25 cellular contexts compared by ENCODE assay signal in genomic region chr5:53643445-53643844, GRCh38.
DNase-seq lines count a peak whose midpoint lies in the region; ATAC-seq, FAIRE-seq and TF ChIP-seq lines count a peak whose summit lies in the region.
"Had no signal": no experiment of that assay in that cellular context is flagged by ENCODE, and none has a peak within 500 bp of the region (broad histone marks: within the 10 kb centered on the region; RNA-seq: fewer than 3 reads in every experiment).

No MANE protein-coding gene starts in this region.

- H3F3A ChIP-seq in smooth muscle cell (ENCODE audit: low read depth): no peaks in the 10 kb centered on the region

- H3K4me3 ChIP-seq in astrocyte (ENCODE audit: insufficient read depth, low read depth, low read length): no peak overlapping the region
- no peak overlapping the region for H3K4me3 ChIP-seq in smooth muscle cell
- H3K4me3 ChIP-seq: Peyer's patch, sigmoid colon, tibial artery had no signal

- H3K9me3 ChIP-seq in astrocyte (ENCODE audit: insufficient read depth, low read depth, low read length) (no peaks in the 10 kb centered on the region), smooth muscle cell (replicated peaks; ENCODE audit: low read depth) (no peaks in the 10 kb centered on the region)
- H3K9me3 ChIP-seq: Peyer's patch, sigmoid colon, tibial artery had no signal

- no peaks in the 10 kb centered on the region for H3K9me3 Mint-ChIP-seq in astrocyte (ENCODE audit: unreplicated experiment)
- H3K9me3 Mint-ChIP-seq: activated CD8-positive, alpha-beta T cell treated with anti-CD3 and anti-CD28 coated beads for 36 hours; activated T-helper 2 cell treated with anti-CD3 and anti-CD28 coated beads, Interferon-gamma antibody, Interleukin-2, Interleukin-4, amounts not matched to agents 10 μg/mL and 5 μg/mL and 100 μg/mL, durations not matched to agents 14 hours and 24 hours and 36 hours; CD14-positive monocyte; HFFc6; mesothelial cell of epicardium had no signal

- no peak overlapping the region for H3K4me3 Mint-ChIP-seq in astrocyte (ENCODE audit: unreplicated experiment)
- H3K4me3 Mint-ChIP-seq: activated CD8-positive, alpha-beta T cell treated with anti-CD3 and anti-CD28 coated beads for 36 hours; CD14-positive monocyte; HFFc6; mesothelial cell of epicardium; naive B cell had no signal

- peak; percentile 14 for DNase-seq in DMS53 (lab: John Stamatoyannopoulos, UW)
- DNase-seq in DMS53 treated with DMSO at 0.1 percent for 48 hours (lab: John Stamatoyannopoulos, UW; ENCODE audit: unreplicated experiment): no peak
- DNase-seq in astrocyte (ENCODE audit: low read depth): peak; percentile 12
- no peak for DNase-seq in left ventricle myocardium superior
- DNase-seq in smooth muscle cell (lab: John Stamatoyannopoulos, UW; ENCODE audit: unreplicated experiment): no peak
- DNase-seq in kidney tubule cell (ENCODE audit: low spot score): no peak
- no peak for DNase-seq in GOT3 (lab: John Stamatoyannopoulos, UW)
- DNase-seq: activated CD8-positive, alpha-beta T cell treated with anti-CD3 and anti-CD28 coated beads for 36 hours; activated naive CD4-positive, alpha-beta T cell treated with anti-CD3 and anti-CD28 coated beads, Interleukin-2, amount 50 U/mL, for 16 hours; Calu3; HFFc6; KBM-7; naive B cell; NCI-H2081; Peyer's patch; SIG-M5; sigmoid colon; stimulated activated CD4-positive, alpha-beta T cell treated with anti-CD3 and anti-CD28 coated beads, Interleukin-15, amount 100 ng/mL, for 24 hours; stimulated activated CD4-positive, alpha-beta T cell treated with anti-CD3 and anti-CD28 coated beads, Interleukin-4, amount 100 ng/mL, for 4 hours; tibial artery had no signal

- no peaks in the 10 kb centered on the region for H3K36me3 ChIP-seq in astrocyte (ENCODE audit: insufficient read depth, low read length)
- peaks cover under 1% of the 10 kb centered on the region for H3K36me3 ChIP-seq in smooth muscle cell (ENCODE audit: low read depth)

- H3K27ac ChIP-seq in astrocyte (ENCODE audit: low read depth, low read length) (no peak overlapping the region), smooth muscle cell (ENCODE audit: low read depth) (peak overlapping the region; percentile 17)
- H3K27ac ChIP-seq: 22Rv1, Peyer's patch, sigmoid colon, tibial artery had no signal

- peaks cover 28% of the 10 kb centered on the region for H3K4me1 Mint-ChIP-seq in astrocyte (ENCODE audit: low read depth, unreplicated experiment)

- peaks cover 9% of the 10 kb centered on the region for H4K20me1 ChIP-seq in astrocyte (ENCODE audit: insufficient read depth, low read length)
- peaks cover 8% of the 10 kb centered on the region for H4K20me1 ChIP-seq in smooth muscle cell (ENCODE audit: low read depth)

- TF ChIP-seq CTCF in astrocyte (IDR thresholded peaks at IDR 0.05; ENCODE audit: insufficient read depth, low read depth, low read length) (no peak), smooth muscle cell (IDR thresholded peaks at IDR 0.05; ENCODE audit: borderline replicate concordance, insufficient read depth, poor library complexity, severe bottlenecking) (no peak)

- H2AFZ ChIP-seq in astrocyte (ENCODE audit: low read depth, low read length) (no peak overlapping the region), smooth muscle cell (ENCODE audit: low read depth) (no peak overlapping the region)

- H3K27me3 Mint-ChIP-seq in astrocyte (ENCODE audit: low read depth, unreplicated experiment): no peaks in the 10 kb centered on the region
- H3K27me3 Mint-ChIP-seq: activated CD8-positive, alpha-beta T cell treated with anti-CD3 and anti-CD28 coated beads for 36 hours; naive B cell had no signal

- 56% methylated on average over 4 of the region's 4 CpGs for WGBS in smooth muscle cell (ENCODE audit: low lambda C conversion rate)

- H3K79me2 ChIP-seq in astrocyte (ENCODE audit: insufficient read depth, low read length) (no peaks in the 10 kb centered on the region), smooth muscle cell (ENCODE audit: low read depth) (no peaks in the 10 kb centered on the region)

- intact Hi-C loops in left ventricle myocardium superior (cut with micrococcal nuclease): no loop called here

- H3K27ac Mint-ChIP-seq in astrocyte (ENCODE audit: unreplicated experiment): peak overlapping the region; percentile 12
- H3K27ac Mint-ChIP-seq: activated CD8-positive, alpha-beta T cell treated with anti-CD3 and anti-CD28 coated beads for 36 hours; activated T-helper 2 cell treated with anti-CD3 and anti-CD28 coated beads, Interferon-gamma antibody, Interleukin-2, Interleukin-4, amounts not matched to agents 10 μg/mL and 5 μg/mL and 100 μg/mL, durations not matched to agents 14 hours and 24 hours and 36 hours; CD14-positive monocyte; HFFc6; mesothelial cell of epicardium; naive B cell had no signal

- H3K36me3 Mint-ChIP-seq in astrocyte (ENCODE audit: low read depth, unreplicated experiment): peaks cover 1% of the 10 kb centered on the region

- FAIRE-seq in astrocyte (lab: Jason Lieb, UNC): no peak

- H3K9ac ChIP-seq in astrocyte (ENCODE audit: low read length) (no peak overlapping the region), smooth muscle cell (ENCODE audit: low read depth) (no peak overlapping the region)

- H3K4me1 ChIP-seq in astrocyte (ENCODE audit: insufficient read depth, low read length) (peaks cover 4% of the 10 kb centered on the region), smooth muscle cell (ENCODE audit: low read depth) (peaks cover 23% of the 10 kb centered on the region)

- no peak overlapping the region for H3K4me2 ChIP-seq in astrocyte (ENCODE audit: low read length)
- no peak overlapping the region for H3K4me2 ChIP-seq in smooth muscle cell

- ATAC-seq in left ventricle myocardium superior: peak; percentile 91
- ATAC-seq in HG03039 (IDR thresholded peaks at IDR 0.05; ENCODE audit: unreplicated experiment): no peak
- ATAC-seq: activated CD8-positive, alpha-beta T cell treated with anti-CD3 and anti-CD28 coated beads for 36 hours had no signal

- H3K27me3 ChIP-seq in astrocyte (ENCODE audit: insufficient read depth, low read length): no peaks in the 10 kb centered on the region
- no peaks in the 10 kb centered on the region for H3K27me3 ChIP-seq in smooth muscle cell (ENCODE audit: low read depth)
- H3K27me3 ChIP-seq: Peyer's patch, sigmoid colon, tibial artery had no signal

Comparison
In these comparisons a context has a peak if more than half of its experiments do, and no peak if none do; other contexts are left out.
1. DNase-seq: peak in DMS53 (single experiment) and astrocyte (single experiment); none in DMS53 treated with DMSO at 0.1 percent for 48 hours (single experiment), left ventricle myocardium superior (single experiment), smooth muscle cell (single experiment), kidney tubule cell (single experiment) and GOT3 (single experiment).